In genomic region chr18:59752666-59753065, GRCh38 we compare ENCODE assay signal across 30 cellular contexts. TPM values are rescaled to one million over a fixed set of nuclear protein-coding genes. Genes with fewer than 3 reads are reported as not detected.
"Had no signal": no experiment of that assay in that cellular context is flagged by ENCODE, and none has a peak within 500 bp of the region (broad histone marks: within the 10 kb centered on the region; RNA-seq: fewer than 3 reads in every experiment).

No MANE protein-coding gene starts in this region.

- ATAC-seq: activated CD8-positive, alpha-beta memory T cell treated with anti-CD3 and anti-CD28 coated beads, Interleukin-2, amount 10 ng/mL, durations not matched to agents 7 days and 5 days; activated CD8-positive, alpha-beta T cell treated with anti-CD3 and anti-CD28 coated beads for 36 hours; effector memory CD8-positive, alpha-beta T cell; natural killer cell; pancreas; psoas muscle; stimulated activated naive CD8-positive, alpha-beta T cell treated with anti-CD3 and anti-CD28 coated beads, Interleukin-15, Interleukin-2, amounts not matched to agents 100 U/mL and 50 U/mL, for 24 hours; T-cell had no signal

- H3K4me3 Mint-ChIP-seq: activated CD4-positive, alpha-beta T cell treated with anti-CD3 and anti-CD28 coated beads, Interleukin-2, amount 10 ng/mL, durations not matched to agents 7 days and 5 days; activated CD8-positive, alpha-beta memory T cell treated with anti-CD3 and anti-CD28 coated beads, Interleukin-2, amount 10 ng/mL, durations not matched to agents 7 days and 5 days; activated CD8-positive, alpha-beta T cell treated with anti-CD3 and anti-CD28 coated beads for 36 hours; activated naive CD8-positive, alpha-beta T cell; activated T-helper 1 cell treated with anti-CD3 and anti-CD28 coated beads, Interleukin-12 subunit alpha, Interleukin-12 subunit beta, Interleukin-2, Interleukin-4 antibody, amounts not matched to agents 30 ng/mL and 10 ng/mL and 1 ng/mL, durations not matched to agents 14 hours and 24 hours and 36 hours; central memory CD8-positive, alpha-beta T cell; effector memory CD8-positive, alpha-beta T cell; immature natural killer cell; mesothelial cell of epicardium; natural killer cell; T-cell; T-helper 2 cell treated with Interferon-gamma antibody and Interleukin-4, amounts not matched to agents 5 μg/mL and 100 μg/mL, for 36 hours had no signal

- H3K27ac Mint-ChIP-seq: activated CD4-positive, alpha-beta T cell treated with anti-CD3 and anti-CD28 coated beads, Interleukin-2, amount 10 ng/mL, durations not matched to agents 7 days and 5 days; activated CD8-positive, alpha-beta memory T cell treated with anti-CD3 and anti-CD28 coated beads, Interleukin-2, amount 10 ng/mL, durations not matched to agents 7 days and 5 days; activated CD8-positive, alpha-beta T cell treated with anti-CD3 and anti-CD28 coated beads for 36 hours; activated naive CD8-positive, alpha-beta T cell; activated T-helper 1 cell treated with anti-CD3 and anti-CD28 coated beads, Interleukin-12 subunit alpha, Interleukin-12 subunit beta, Interleukin-2, Interleukin-4 antibody, amounts not matched to agents 30 ng/mL and 10 ng/mL and 1 ng/mL, durations not matched to agents 14 hours and 24 hours and 36 hours; effector memory CD8-positive, alpha-beta T cell; immature natural killer cell; mesothelial cell of epicardium; natural killer cell; T-cell; T-helper 2 cell treated with Interferon-gamma antibody and Interleukin-4, amounts not matched to agents 5 μg/mL and 100 μg/mL, for 36 hours had no signal

- H3K27ac ChIP-seq: breast epithelium, esophagus muscularis mucosa, hepatocyte, left ventricle myocardium inferior, pancreas, psoas muscle, right atrium auricular region, tibial nerve, WERI-Rb-1 had no signal

- H3K4me2 ChIP-seq: hepatocyte had no signal

- H3K4me1 Mint-ChIP-seq: activated CD4-positive, alpha-beta T cell treated with anti-CD3 and anti-CD28 coated beads, Interleukin-2, amount 10 ng/mL, durations not matched to agents 7 days and 5 days; activated CD8-positive, alpha-beta memory T cell treated with anti-CD3 and anti-CD28 coated beads, Interleukin-2, amount 10 ng/mL, durations not matched to agents 7 days and 5 days; central memory CD8-positive, alpha-beta T cell; immature natural killer cell; mesothelial cell of epicardium; natural killer cell; T-cell had no signal

- H3K4me3 ChIP-seq: breast epithelium, dorsolateral prefrontal cortex, esophagus muscularis mucosa, hepatocyte, left ventricle myocardium inferior, pancreas, psoas muscle, right atrium auricular region, tibial nerve had no signal

- H3K27me3 Mint-ChIP-seq: activated CD8-positive, alpha-beta memory T cell treated with anti-CD3 and anti-CD28 coated beads, Interleukin-2, amount 10 ng/mL, durations not matched to agents 7 days and 5 days had no signal

- H3K36me3 Mint-ChIP-seq: activated CD8-positive, alpha-beta memory T cell treated with anti-CD3 and anti-CD28 coated beads, Interleukin-2, amount 10 ng/mL, durations not matched to agents 7 days and 5 days; activated naive CD8-positive, alpha-beta T cell; immature natural killer cell; mesothelial cell of epicardium; natural killer cell; T-cell had no signal

- H2AFZ ChIP-seq: hepatocyte had no signal

- H3K4me1 ChIP-seq: breast epithelium, left ventricle myocardium inferior, pancreas, psoas muscle, right atrium auricular region, tibial nerve had no signal

- H3K27me3 ChIP-seq: breast epithelium, esophagus muscularis mucosa, hepatocyte, pancreas, right atrium auricular region, tibial nerve had no signal

- H3K36me3 ChIP-seq: breast epithelium, esophagus muscularis mucosa, left ventricle myocardium inferior, pancreas, right atrium auricular region, tibial nerve, WERI-Rb-1 had no signal

- H3K9me3 ChIP-seq: breast epithelium, esophagus muscularis mucosa, left ventricle myocardium inferior, pancreas, psoas muscle, right atrium auricular region, tibial nerve had no signal

- H3K9me3 Mint-ChIP-seq: activated CD4-positive, alpha-beta T cell treated with anti-CD3 and anti-CD28 coated beads, Interleukin-2, amount 10 ng/mL, durations not matched to agents 7 days and 5 days; activated CD8-positive, alpha-beta T cell treated with anti-CD3 and anti-CD28 coated beads for 36 hours; activated T-helper 1 cell treated with anti-CD3 and anti-CD28 coated beads, Interleukin-12 subunit alpha, Interleukin-12 subunit beta, Interleukin-2, Interleukin-4 antibody, amounts not matched to agents 30 ng/mL and 10 ng/mL and 1 ng/mL, durations not matched to agents 14 hours and 24 hours and 36 hours; central memory CD8-positive, alpha-beta T cell; effector memory CD8-positive, alpha-beta T cell; T-cell; T-helper 2 cell treated with Interferon-gamma antibody and Interleukin-4, amounts not matched to agents 5 μg/mL and 100 μg/mL, for 36 hours had no signal

- DNase-seq: activated CD4-positive, alpha-beta T cell treated with anti-CD3 and anti-CD28 coated beads, Interleukin-2, amount 10 ng/mL, durations not matched to agents 7 days and 5 days; activated CD4-positive, CD25-positive, alpha-beta regulatory T cell treated with anti-CD3 and anti-CD28 coated beads, Interleukin-2, amount 50 U/mL, for 72 hours; activated CD8-positive, alpha-beta memory T cell treated with anti-CD3 and anti-CD28 coated beads, Interleukin-2, amount 10 ng/mL, durations not matched to agents 7 days and 5 days; activated CD8-positive, alpha-beta T cell treated with anti-CD3 and anti-CD28 coated beads for 36 hours; activated T-cell treated with anti-CD3 and anti-CD28 coated beads for 4 hours; dorsolateral prefrontal cortex; effector memory CD8-positive, alpha-beta T cell; foreskin melanocyte; glutamatergic neuron; immature natural killer cell; left ventricle myocardium inferior; natural killer cell; pancreas; psoas muscle; stimulated activated CD4-positive, alpha-beta T cell treated with anti-CD3 and anti-CD28 coated beads, Interleukin-12 subunit alpha, Interleukin-12 subunit beta, amount 100 ng/mL, for 4 hours; stimulated activated CD4-positive, alpha-beta T cell treated with anti-CD3 and anti-CD28 coated beads, Interleukin-4, amount 100 ng/mL, for 4 hours; stimulated activated naive CD8-positive, alpha-beta T cell treated with anti-CD3 and anti-CD28 coated beads, Interleukin-15, Interleukin-2, amounts not matched to agents 100 U/mL and 50 U/mL, for 24 hours; T-cell; WERI-Rb-1 had no signal

RNA-seq across cellular contexts. Expression of gene CCBE1, which starts 55.4 kb away (rescaled TPM):
- total RNA-seq: activated CD4-positive, alpha-beta T cell treated with anti-CD3 and anti-CD28 coated beads, Interleukin-2, amount 10 ng/mL, durations not matched to agents 7 days and 5 days; activated CD8-positive, alpha-beta T cell treated with anti-CD3 and anti-CD28 coated beads for 36 hours; activated T-helper 1 cell treated with anti-CD3 and anti-CD28 coated beads, Interleukin-12 subunit alpha, Interleukin-12 subunit beta, Interleukin-2, Interleukin-4 antibody, amounts not matched to agents 30 ng/mL and 10 ng/mL and 1 ng/mL, durations not matched to agents 14 hours and 24 hours and 36 hours; endothelial cell of umbilical vein had no signal
